In the genomic region with DNA sequence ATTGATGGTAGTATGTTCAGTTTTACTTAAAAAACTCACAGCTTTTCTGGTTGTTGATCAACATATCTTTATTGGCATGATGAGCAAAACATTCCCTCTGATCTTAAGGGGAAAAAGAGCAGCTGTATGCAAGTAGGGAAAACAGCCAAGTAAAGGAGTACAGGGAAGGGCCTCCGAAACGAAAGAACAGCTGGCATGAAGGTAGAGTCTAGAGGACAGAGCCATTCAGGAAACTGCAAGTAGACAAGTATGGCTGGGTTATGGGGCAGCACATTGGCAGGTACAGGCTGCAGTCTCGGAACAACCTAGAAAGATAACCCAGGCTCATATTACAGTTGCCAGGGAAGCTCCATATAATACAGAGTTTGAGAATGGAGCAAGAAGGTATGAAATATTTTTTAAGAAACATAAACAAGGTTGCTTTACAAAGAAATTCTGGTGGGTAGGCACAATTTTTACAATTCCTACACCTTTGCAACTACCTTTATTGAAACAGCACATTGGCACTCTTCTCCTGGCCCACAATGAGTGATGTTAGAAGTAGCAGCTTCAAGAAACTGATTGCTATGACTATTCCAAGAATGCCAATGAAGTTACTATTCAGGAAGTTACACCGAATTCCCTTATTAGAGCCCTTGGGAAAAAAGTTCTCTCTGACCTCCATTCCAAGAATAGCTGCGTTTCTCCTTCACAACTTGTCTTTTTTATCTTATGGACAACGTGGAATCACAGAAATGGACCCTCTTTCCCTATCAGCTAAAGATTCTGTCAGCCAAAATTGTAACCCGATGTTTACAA, we compare ENCODE assay signal across 13 cellular contexts. TPM values are rescaled to one million over a fixed set of nuclear protein-coding genes. Genes with fewer than 3 reads are reported as not detected.
DNase-seq lines count a peak whose midpoint lies in the region; ATAC-seq, FAIRE-seq and TF ChIP-seq lines count a peak whose summit lies in the region.
"Had no signal": no experiment of that assay in that cellular context is flagged by ENCODE, and none has a peak within 500 bp of the region (broad histone marks: within the 10 kb centered on the region; RNA-seq: fewer than 3 reads in every experiment).

No MANE protein-coding gene starts in this region.

- TF ChIP-seq CTCF in A549 (IDR thresholded peaks at IDR 0.05): no peak
- no peak for TF ChIP-seq CTCF in bronchial epithelial cell (IDR thresholded peaks at IDR 0.05; ENCODE audit: insufficient read depth, low read length, severe bottlenecking)
- TF ChIP-seq CTCF in HepG2 (CRISPR knock-in tag; IDR thresholded peaks at IDR 0.05): no peak

- H3K9me3 ChIP-seq in A549 (no peaks in the 10 kb centered on the region), HepG2 (ENCODE audit: low read length) (no peaks in the 10 kb centered on the region)
- H3K9me3 ChIP-seq in CD8-positive, alpha-beta memory T cell (ENCODE audit: low read length): no peaks in the 10 kb centered on the region
- H3K9me3 ChIP-seq: SJCRH30 had no signal

- H3K36me3 ChIP-seq in bronchial epithelial cell (ENCODE audit: control insufficient read depth, insufficient read depth, low read length): no peaks in the 10 kb centered on the region
- H3K36me3 ChIP-seq in HepG2 (replicated peaks in 1 of 2; ENCODE audit: control insufficient read depth in 1 of 2, insufficient read depth in 2 of 2, low read length in 2 of 2): peaks cover 5 to 16% of the 10 kb centered on the region in 2 experiments; a peak in 4 of 5 replicates
- H3K36me3 ChIP-seq in CD8-positive, alpha-beta memory T cell (ENCODE audit: insufficient read depth, low read length): no peaks in the 10 kb centered on the region
- H3K36me3 ChIP-seq: SJCRH30 had no signal

- FAIRE-seq in A549 (lab: Jason Lieb, UNC): no peak
- FAIRE-seq in bronchial epithelial cell (lab: Jason Lieb, UNC): no peak
- FAIRE-seq in HepG2 (lab: Jason Lieb, UNC): no peak

- H3K4me3 Mint-ChIP-seq in CD8-positive, alpha-beta memory T cell: no peak overlapping the region

- BruUV-seq in HepG2 (replicated peaks; lab: Mats Ljungman, UMichigan): no TSS peak

- TF ChIP-seq EP300 in A549 (IDR thresholded peaks at IDR 0.05): no peak
- TF ChIP-seq EP300 in HepG2 (IDR thresholded peaks at IDR 0.05; ENCODE audit: low read depth in 2 of 2, low read length in 2 of 2): no peak
- no peak for TF ChIP-seq EP300 in HepG2 (CRISPR knock-in tag; IDR thresholded peaks at IDR 0.05; ENCODE audit: borderline replicate concordance)

- TF ChIP-seq RAD21 in A549 (conservative IDR thresholded peaks at IDR 0.05 in 1 of 2, IDR thresholded peaks at IDR 0.05 in 1 of 2) (no peak), HepG2 (CRISPR knock-in tag; IDR thresholded peaks at IDR 0.05) (no peak)

- H3K4me3 ChIP-seq in A549: no peak overlapping the region
- no peak overlapping the region for H3K4me3 ChIP-seq in bronchial epithelial cell (ENCODE audit: low read depth, low read length)
- no peak overlapping the region for H3K4me3 ChIP-seq in HepG2 (replicated peaks in 1 of 3; ENCODE audit: insufficient read depth in 1 of 3, low read depth in 2 of 3, low read length in 3 of 3)
- H3K4me3 ChIP-seq in CD8-positive, alpha-beta memory T cell (ENCODE audit: low read length): no peak overlapping the region
- H3K4me3 ChIP-seq: SJCRH30 had no signal

- no peaks in the 10 kb centered on the region for H3K4me1 Mint-ChIP-seq in CD8-positive, alpha-beta memory T cell

- peaks cover 99% of the 10 kb centered on the region for H3K79me2 ChIP-seq in HepG2 (ENCODE audit: insufficient read depth, low read length)

- DNase-seq in A549 (ENCODE audit: low read depth in 1 of 2, low spot score in 1 of 2) (no peak), HT1080 (ENCODE audit: low read depth) (peak; percentile 30), bronchial epithelial cell (ENCODE audit: low read depth) (peak; percentile 59), HepG2 (ENCODE audit: low spot score) (no peak), Kasumi-1 (lab: John Stamatoyannopoulos, UW) (no peak), OCI-M1 (lab: John Stamatoyannopoulos, UW) (no peak)
- no peak for DNase-seq in CD8-positive, alpha-beta memory T cell
- no peak for DNase-seq in activated T-cell treated with anti-CD3 and anti-CD28 coated beads, Interleukin-2, amount 50 U/mL, for 48 hours
- DNase-seq: NCI-H1417; NCI-H748 treated with DMSO at 0.1 percent for 48 hours; occipital lobe; stimulated activated CD4-positive, alpha-beta T cell treated with anti-CD3 and anti-CD28 coated beads, Interleukin-2, amount 100 ng/mL, for 24 hours had no signal

- WGBS in A549 (ENCODE audit: missing lambda C conversion rate): 62% methylated on average over 7 of the region's 7 CpGs
- 97% methylated on average over 7 of the region's 7 CpGs for WGBS in HepG2 (ENCODE audit: low lambda C conversion rate)

- POLR2A ChIA-PET in A549 (lab: Yijun Ruan, JAX): no interaction called here
- POLR2A ChIA-PET in HepG2 (lab: Yijun Ruan, JAX): no interaction called here
- POLR2A ChIA-PET in CD8-positive, alpha-beta memory T cell (lab: Charles Lee): no interaction called here

- H3K4me2 ChIP-seq in A549 (peak overlapping the region; percentile 36; the same call in 2 of the 3 replicates), HepG2 (ENCODE audit: low read depth, low read length) (no peak overlapping the region)

- peaks cover 44% of the 10 kb centered on the region for H4K20me1 ChIP-seq in HepG2 (ENCODE audit: insufficient read depth, low read length)

- intact Hi-C loops in HepG2 (cut with micrococcal nuclease; ENCODE audit: unreplicated experiment): no loop called here

- TF ChIP-seq POLR2A in A549 (IDR thresholded peaks at IDR 0.05; ENCODE audit: low read length) (no peak), HepG2 (IDR thresholded peaks at IDR 0.05; ENCODE audit: insufficient read depth in 1 of 2, low read depth in 2 of 2, low read length in 2 of 2) (no peak)

- no peak overlapping the region for H3K9ac ChIP-seq in HepG2 (ENCODE audit: insufficient read depth, low read depth, low read length)

- H3K27me3 Mint-ChIP-seq in CD8-positive, alpha-beta memory T cell: peaks cover 0 to 12% of the 10 kb centered on the region in 2 donors

- in situ Hi-C loops in HepG2 (cut with HindIII; ENCODE audit: extremely low pct_ligation_motif_present, low pct_unique_long_range_greater_than_20kb): no loop called here

- no peak overlapping the region for H3K27ac Mint-ChIP-seq in CD8-positive, alpha-beta memory T cell

- peak overlapping the region; percentile 15 to 43; a peak in 4 of 6 replicates for H3K27ac ChIP-seq in A549
- no peak overlapping the region for H3K27ac ChIP-seq in HepG2 (ENCODE audit: extremely low read length, insufficient read depth, low read length)
- H3K27ac ChIP-seq in CD8-positive, alpha-beta memory T cell (ENCODE audit: low read depth, low read length): no peak overlapping the region
- H3K27ac ChIP-seq: SJCRH30 had no signal

- H3K4me1 ChIP-seq in A549: peaks cover 77% of the 10 kb centered on the region
- peaks cover 50% of the 10 kb centered on the region for H3K4me1 ChIP-seq in HepG2 (ENCODE audit: insufficient read depth, low read length)
- no peaks in the 10 kb centered on the region for H3K4me1 ChIP-seq in CD8-positive, alpha-beta memory T cell (ENCODE audit: insufficient read depth, low read length)

- CTCF ChIA-PET in A549 (lab: Yijun Ruan, JAX): interaction anchor here (0.6 to 1.1 kb wide), 4 partner anchors 19 to 244 kb away, joined by 3 to 4 read pairs (median 4); no protein-coding TSS in a partner anchor
- CTCF ChIA-PET in HepG2 (lab: Yijun Ruan, JAX; ENCODE audit: low intra/inter-chr PET ratio, low total read pairs): no interaction called here
- CTCF ChIA-PET in CD8-positive, alpha-beta memory T cell (lab: Charles Lee): no interaction called here

- H3K27me3 ChIP-seq in bronchial epithelial cell (ENCODE audit: control insufficient read depth, insufficient read depth, low read length) (no peaks in the 10 kb centered on the region), HepG2 (ENCODE audit: control insufficient read depth in 1 of 2, insufficient read depth in 2 of 2, low read length in 2 of 2) (no peaks in the 10 kb centered on the region)
- no peaks in the 10 kb centered on the region for H3K27me3 ChIP-seq in CD8-positive, alpha-beta memory T cell (ENCODE audit: insufficient read depth, low read length, poor library complexity, severe bottlenecking)
- H3K27me3 ChIP-seq: SJCRH30 had no signal

- no peak overlapping the region for H2AFZ ChIP-seq in HepG2 (ENCODE audit: low read length)

- H3K36me3 Mint-ChIP-seq in CD8-positive, alpha-beta memory T cell: no peaks in the 10 kb centered on the region

- no peaks in the 10 kb centered on the region for H3K9me3 Mint-ChIP-seq in CD8-positive, alpha-beta memory T cell

- no peak for ATAC-seq in A549
- no peak for ATAC-seq in HepG2

RNA-seq across cellular contexts. Expression of a gene that starts 45.2 kb away (rescaled TPM):
- 130 and 145 TPM in 2 replicates for polyA plus RNA-seq in A549 (2011; rRNA removed)
- polyA plus RNA-seq in A549 (2012; cell fraction: cytosol; rRNA removed): 24.3 and 35.8 TPM in 2 replicates
- 30.6 and 51.3 TPM in 2 replicates for polyA plus RNA-seq in A549 (2012; cell fraction: nucleus; rRNA removed)
- polyA plus RNA-seq in A549 (2017; fragmentation: RNase III; extraction: RNeasy Plus Mini Kit Qiagen cat#74134 plus additional on column Dnase treatment): 40.9 to 43.5 TPM (median 41.2 TPM) in 3 replicates
- polyA minus RNA-seq in A549 (2011; rRNA and poly(A)+ RNA removed): 241 and 257 TPM in 2 replicates
- 6.6 and 9.0 TPM in 2 replicates for total RNA-seq in HT1080 (2014; rRNA removed; shearing (Covaris generic))
- 6.4 and 7.6 TPM in 2 replicates for polyA plus RNA-seq in HT1080 (2015; cell fraction: cytosol; rRNA removed)
- polyA plus RNA-seq in HT1080 (2015; cell fraction: nucleus; rRNA removed): 14.6 and 15.0 TPM in 2 replicates
- 12.3 and 17.4 TPM in 2 replicates for total RNA-seq in bronchial epithelial cell
- total RNA-seq in HepG2 (2016; rRNA removed; fragmentation: Illumina TruSeq; extraction: Trizol): 51.4 and 68.7 TPM in 2 replicates
- total RNA-seq in HepG2 (2016; cell fraction: cytosol; rRNA removed; fragmentation: Illumina TruSeq; extraction: Trizol; ENCODE audit: low read depth): 8.1 and 10.5 TPM in 2 replicates
- 51.6 and 65.3 TPM in 2 replicates for total RNA-seq in HepG2 (2016; cell fraction: insoluble cytoplasmic fraction; rRNA removed; fragmentation: Illumina TruSeq; extraction: Trizol)
- total RNA-seq in HepG2 (2016; cell fraction: membrane; rRNA removed; fragmentation: Illumina TruSeq; extraction: Trizol): 23.6 and 26.4 TPM in 2 replicates
- total RNA-seq in HepG2 (2016; cell fraction: nucleus; rRNA removed; fragmentation: Illumina TruSeq; extraction: Trizol): 111 and 112 TPM in 2 replicates
- 42.1 and 43.8 TPM in 2 replicates for polyA plus RNA-seq in HepG2 (2011; rRNA removed)
- 21.7 and 35.6 TPM in 2 replicates for polyA plus RNA-seq in HepG2 (2011; cell fraction: cytosol; rRNA removed)
- 35.4 and 41.4 TPM in 2 replicates for polyA plus RNA-seq in HepG2 (2011; cell fraction: nucleus; rRNA removed)
- polyA plus RNA-seq in HepG2 (2012): 45.1 and 63.2 TPM in 2 replicates
- 1.6 TPM in 2 replicates for polyA plus RNA-seq in HepG2 (2016; cell fraction: cytosol; fragmentation: Illumina TruSeq; extraction: Trizol; ENCODE audit: low read depth)
- 39.9 and 43.3 TPM in 2 replicates for polyA plus RNA-seq in HepG2 (2016; cell fraction: insoluble cytoplasmic fraction; fragmentation: Illumina TruSeq; extraction: Trizol; ENCODE audit: low read depth)
- 7.6 and 7.9 TPM in 2 replicates for polyA plus RNA-seq in HepG2 (2016; cell fraction: membrane; fragmentation: Illumina TruSeq; extraction: Trizol; ENCODE audit: low read depth)
- polyA plus RNA-seq in HepG2 (2016; cell fraction: nucleus; fragmentation: Illumina TruSeq; extraction: Trizol; ENCODE audit: insufficient read depth, low read depth): 106 and 117 TPM in 2 replicates
- polyA minus RNA-seq in HepG2 (2011; rRNA and poly(A)+ RNA removed; ENCODE audit: low replicate concordance): 187 and 243 TPM in 2 replicates
- 60.2 and 70.2 TPM in 2 replicates for polyA minus RNA-seq in HepG2 (2011; cell fraction: cytosol; rRNA and poly(A)+ RNA removed)
- 201 and 210 TPM in 2 replicates for polyA minus RNA-seq in HepG2 (2011; cell fraction: nucleus; rRNA and poly(A)+ RNA removed)
- total RNA-seq in CD8-positive, alpha-beta memory T cell: under 1 TPM; 0.04 to 0.39 TPM
- 0.07 TPM for polyA plus RNA-seq in CD8-positive, alpha-beta memory T cell

Comparison
In these comparisons a context has a peak if more than half of its experiments do, and no peak if none do; other contexts are left out.
1. DNase-seq: peak in HT1080 (single experiment) and bronchial epithelial cell (single experiment); none in A549 (0 of 2), HepG2 (single experiment), CD8-positive, alpha-beta memory T cell (0 of 5), Kasumi-1 (0 of 2), activated T-cell treated with anti-CD3 and anti-CD28 coated beads, Interleukin-2, amount 50 U/mL, for 48 hours (0 of 2) and OCI-M1 (single experiment).
2. H3K27ac ChIP-seq: peak in A549 (2 of 2); none in HepG2 (single experiment) and CD8-positive, alpha-beta memory T cell (single experiment).